In genomic region chr12:75177997-75178396, GRCh38 we compare ENCODE assay signal across 9 cellular contexts. TPM values are rescaled to one million over a fixed set of nuclear protein-coding genes. Genes with fewer than 3 reads are reported as not detected.
DNase-seq lines count a peak whose midpoint lies in the region; ATAC-seq lines count a peak whose summit lies in the region.
"Had no signal": no experiment of that assay in that cellular context is flagged by ENCODE, and none has a peak within 500 bp of the region (broad histone marks: within the 10 kb centered on the region; RNA-seq: fewer than 3 reads in every experiment).

No MANE protein-coding gene starts in this region.

- no peak overlapping the region for H3K27ac ChIP-seq in trophoblast cell (ENCODE audit: low read depth, low read length)

- intact Hi-C loops in posterior cingulate gyrus (cut with DNase I): no loop called here

- no peak overlapping the region for H2BK120ac ChIP-seq in trophoblast cell (ENCODE audit: insufficient read depth, low read length, poor library complexity)

- H3K9ac ChIP-seq in trophoblast cell (ENCODE audit: low read length): no peak overlapping the region

- H3K4ac ChIP-seq in trophoblast cell (ENCODE audit: low read depth, low read length): no peak overlapping the region

- H3K79me1 ChIP-seq in trophoblast cell (ENCODE audit: low read length): no peaks in the 10 kb centered on the region

- DNase-seq in SW480 (ENCODE audit: low spot score) (peak; percentile 68), trophoblast cell (peak; percentile 1 to 74), H7 (no peak), posterior cingulate gyrus (no peak), pons (ENCODE audit: low spot score) (no peak), T-helper 9 cell (no peak)

- H4K91ac ChIP-seq in trophoblast cell (ENCODE audit: low read depth, low read length): no peak overlapping the region

- H3K18ac ChIP-seq in trophoblast cell (ENCODE audit: low read length): no peak overlapping the region

- no peak overlapping the region for H2BK12ac ChIP-seq in trophoblast cell (ENCODE audit: low read length)

- H3K36me3 ChIP-seq in trophoblast cell (ENCODE audit: control insufficient read depth in 1 of 2, insufficient read depth in 2 of 2, low read length in 2 of 2) (no peaks in the 10 kb centered on the region), H7 (replicated peaks; ENCODE audit: control insufficient read depth, insufficient read depth, low read length) (no peaks in the 10 kb centered on the region)

- H3K4me3 ChIP-seq in trophoblast cell (ENCODE audit: low read depth, low read length) (no peak overlapping the region), H7 (ENCODE audit: insufficient read depth, low read depth, low read length) (no peak overlapping the region)

- no peak overlapping the region for H3K4me2 ChIP-seq in trophoblast cell (ENCODE audit: low read length)

- no peaks in the 10 kb centered on the region for H3K9me3 ChIP-seq in trophoblast cell (ENCODE audit: insufficient read depth, low read depth, low read length)

- H3K23ac ChIP-seq in trophoblast cell (ENCODE audit: low read length): no peak overlapping the region

- H3K79me2 ChIP-seq in trophoblast cell (ENCODE audit: control insufficient read depth, insufficient read depth, low read length, poor library complexity): no peaks in the 10 kb centered on the region

- no peak overlapping the region for H4K8ac ChIP-seq in trophoblast cell (ENCODE audit: low read depth, low read length)

- H4K12ac ChIP-seq in trophoblast cell (ENCODE audit: low read depth, low read length): no peak overlapping the region

- no peak overlapping the region for H2BK5ac ChIP-seq in trophoblast cell (ENCODE audit: low read depth, low read length, poor library complexity)

- H3K4me1 ChIP-seq in trophoblast cell (ENCODE audit: control insufficient read depth in 1 of 2, insufficient read depth in 2 of 2, low read length in 2 of 2): no peaks in the 10 kb centered on the region

- no peak overlapping the region for H3K14ac ChIP-seq in trophoblast cell (ENCODE audit: low read length)

- H2AFZ ChIP-seq in trophoblast cell (ENCODE audit: insufficient read depth, low read length, poor library complexity): no peak overlapping the region

- no peak overlapping the region for H2AK5ac ChIP-seq in trophoblast cell (ENCODE audit: low read length)

- ATAC-seq in GM18873 (IDR thresholded peaks at IDR 0.05; ENCODE audit: low FRiP score, unreplicated experiment): peak; percentile 71
- ATAC-seq in HG03175 (IDR thresholded peaks at IDR 0.05; ENCODE audit: unreplicated experiment): peak; percentile 61

- H3K27me3 ChIP-seq in trophoblast cell (ENCODE audit: insufficient read depth, low read length): no peaks in the 10 kb centered on the region
- no peaks in the 10 kb centered on the region for H3K27me3 ChIP-seq in H7 (ENCODE audit: control insufficient read depth, insufficient read depth, low read length)

RNA-seq across cellular contexts. Expression of gene KCNC2, which starts 31.6 kb away (rescaled TPM):
- polyA plus RNA-seq in trophoblast cell (2013): not detected in 2 replicates
- not detected in 2 replicates for total RNA-seq in H7 (2014; rRNA removed; shearing (Covaris generic))
- polyA plus RNA-seq: IgD-negative memory B cell had no signal

Comparison
In these comparisons a context has a peak if more than half of its experiments do, and no peak if none do; other contexts are left out.
1. DNase-seq: peak in SW480 (single experiment) and trophoblast cell (2 of 2); none in H7 (single experiment), posterior cingulate gyrus (0 of 10), pons (single experiment) and T-helper 9 cell (single experiment).